ENCODE assay signal across 9 cellular contexts in genomic region chr5:95090774-95091173, GRCh38.
"Had no signal": no experiment of that assay in that cellular context is flagged by ENCODE, and none has a peak within 500 bp of the region (broad histone marks: within the 10 kb centered on the region; RNA-seq: fewer than 3 reads in every experiment).

No MANE protein-coding gene starts in this region.

- H3K4me3 Mint-ChIP-seq: IgD-negative memory B cell had no signal

- FAIRE-seq: HTR-8/SVneo, K562 had no signal

- DNase-seq: IMR-90, Karpas-422, KBM-7, KG1 had no signal

- H3K9ac ChIP-seq: KMS-11 had no signal

- H3K27ac ChIP-seq: HL-60, KMS-11 had no signal

- ATAC-seq: K562 had no signal

- H3K4me3 ChIP-seq: K562 had no signal

- H3K4me2 ChIP-seq: KMS-11 had no signal

- H3K27ac Mint-ChIP-seq: IgD-negative memory B cell had no signal
